8 cellular contexts compared by ENCODE assay signal in the genomic region with DNA sequence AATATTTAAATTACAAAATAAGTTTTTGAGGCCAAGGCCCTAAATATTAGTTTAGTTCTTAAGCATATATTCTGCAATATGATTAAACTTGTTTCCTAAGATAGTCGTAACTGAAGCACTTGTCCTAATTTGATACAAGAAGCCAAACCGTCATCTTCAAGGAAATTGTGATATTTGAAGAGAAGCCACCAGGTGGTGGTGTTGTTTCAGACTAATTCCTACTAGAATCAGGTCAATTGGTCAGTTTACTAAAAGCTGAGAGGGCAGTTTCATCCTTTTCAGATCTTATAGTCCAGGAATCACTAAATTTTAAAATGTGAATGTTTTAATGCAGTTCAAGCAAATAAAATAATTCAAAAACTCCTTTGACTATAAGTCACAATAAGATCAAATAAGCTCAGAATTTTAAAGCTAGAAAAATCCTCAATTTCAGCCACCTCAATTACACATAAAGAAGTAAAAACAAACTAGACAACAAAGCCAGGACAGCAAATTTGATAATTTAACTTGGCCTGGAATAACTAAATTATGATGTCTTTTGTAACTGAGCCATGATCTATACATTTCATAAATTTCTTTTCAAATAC. TPM values are rescaled to one million over a fixed set of nuclear protein-coding genes. Genes with fewer than 3 reads are reported as not detected.
A peak's percentile ranks its signal among the peaks of the same experiment; 100 is the strongest.
DNase-seq lines count a peak whose midpoint lies in the region; ATAC-seq, FAIRE-seq and TF ChIP-seq lines count a peak whose summit lies in the region.

No MANE protein-coding gene starts in this region.

- peak; percentile 45 for TF ChIP-seq CTCF in Calu3 (IDR thresholded peaks at IDR 0.05; ENCODE audit: unreplicated experiment)
- TF ChIP-seq CTCF in fibroblast of mammary gland (conservative IDR thresholded peaks at IDR 0.05; ENCODE audit: control insufficient read depth, insufficient read depth, low read depth, low read length), result peak; percentile 62
- peak in 3 of 4 donors; percentile 23 to 39 (median 32) for TF ChIP-seq CTCF in pancreas (IDR thresholded peaks at IDR 0.05)

- peaks cover 9% of the 10 kb centered on the region for H3K27me3 Mint-ChIP-seq in Calu3 (ENCODE audit: unreplicated experiment)

- no peak overlapping the region for H3K27ac Mint-ChIP-seq in Calu3 (ENCODE audit: unreplicated experiment)

- DNase-seq in Calu3 (peak; percentile 71), GM19239 (ENCODE audit: insufficient read length, low spot score) (peak; percentile 18), NCI-H1105 treated with DMSO at 0.1 percent for 48 hours (lab: John Stamatoyannopoulos, UW) (peak; percentile 73), SKM-1 (lab: John Stamatoyannopoulos, UW; ENCODE audit: unreplicated experiment) (peak; percentile 19), fibroblast of mammary gland (ENCODE audit: low read depth) (peak; percentile 76), pancreas (peak in 3 of 6 donors; percentile 6 to 31 (median 19)), cortex of kidney (lab: John Stamatoyannopoulos, UW) (no peak)

- BruUV-seq in Calu3 (replicated peaks; lab: Mats Ljungman, UMichigan), result no TSS peak

- H3K36me3 Mint-ChIP-seq in Calu3 (ENCODE audit: insufficient read depth, unreplicated experiment), result no peaks in the 10 kb centered on the region

- intact Hi-C loops in Calu3 (cut with micrococcal nuclease; ENCODE audit: unreplicated experiment), result loop anchor here (1.0 to 10.0 kb wide), 6 partner anchors 46 to 426 kb away; no protein-coding TSS in a partner anchor
- intact Hi-C loops in pancreas (cut with DNase I), result no loop called here

- ATAC-seq in pancreas (peak in 3 of 4 donors; percentile 71 to 81 (median 79)), HG03135 (IDR thresholded peaks at IDR 0.05; ENCODE audit: unreplicated experiment) (no peak)

- H3K4me1 ChIP-seq in pancreas, result no peaks in the 10 kb centered on the region

- no peaks in the 10 kb centered on the region for H3K27me3 ChIP-seq in pancreas

- no peak overlapping the region for H3K4me3 Mint-ChIP-seq in Calu3 (ENCODE audit: low read depth, unreplicated experiment)

- H3K4me3 ChIP-seq in fibroblast of mammary gland (ENCODE audit: control insufficient read depth, low read depth, low read length) (no peak overlapping the region), pancreas (no peak overlapping the region)

- no peaks in the 10 kb centered on the region for H3K9me3 ChIP-seq in pancreas

- no peaks in the 10 kb centered on the region for H3K4me1 Mint-ChIP-seq in Calu3 (ENCODE audit: low read depth, unreplicated experiment)

- WGBS in pancreas, 2 donors, result 0% methylated on average over 2 of the region's 2 CpGs

- CTCF ChIA-PET in Calu3 (lab: Charles Lee), result interaction anchor here (0.8 to 0.9 kb wide), 2 partner anchors 345 to 425 kb away, joined by 4 to 7 read pairs; no protein-coding TSS in a partner anchor

- FAIRE-seq in GM19239 (lab: Jason Lieb, UNC) (peak; percentile 64), pancreas (lab: Jason Lieb, UNC) (peak; percentile 96)

- no peak overlapping the region for H3K27ac ChIP-seq in pancreas

- no peaks in the 10 kb centered on the region for H3K36me3 ChIP-seq in pancreas

- H3K9me3 Mint-ChIP-seq in Calu3 (ENCODE audit: low read depth, unreplicated experiment), result no peaks in the 10 kb centered on the region

RNA-seq across cellular contexts. Expression of a gene that starts 7.1 kb away (rescaled TPM):
- total RNA-seq in Calu3 (2022) (131 and 134 TPM in 2 replicates), pancreas (10 to 100 TPM; 40.4 to 65.8 (median 61.2) TPM)
- 10 to 100 TPM; 16.0 to 36.3 TPM for polyA plus RNA-seq in pancreas
